In genomic region chr14:89339158-89339557, GRCh38 we compare ENCODE assay signal across 15 cellular contexts.
DNase-seq lines count a peak whose midpoint lies in the region; ATAC-seq and TF ChIP-seq lines count a peak whose summit lies in the region.
"Had no signal": no experiment of that assay in that cellular context is flagged by ENCODE, and none has a peak within 500 bp of the region (broad histone marks: within the 10 kb centered on the region; RNA-seq: fewer than 3 reads in every experiment).

No MANE protein-coding gene starts in this region.

- H3K4me1 ChIP-seq in BLaER1 treated with 17β-estradiol and CSF1 and Interleukin-3, amounts not matched to agents 10 nM and 100 nM = peaks cover 29 to 46% (median 38%) of the 10 kb centered on the region in 10 experiments
- H3K4me1 ChIP-seq in adrenal gland (replicated peaks in 1 of 2) = peaks cover 42 to 67% of the 10 kb centered on the region in 2 donors
- H3K4me1 ChIP-seq in liver (ENCODE audit: control insufficient read depth in 4 of 4, insufficient read depth in 4 of 4, low read length in 3 of 4) = peaks cover 7 to 32% (median 20%) of the 10 kb centered on the region in 4 donors
- peaks cover 61% of the 10 kb centered on the region for H3K4me1 ChIP-seq in smooth muscle cell (ENCODE audit: low read depth)

- no peak for TF ChIP-seq RAD21 in liver (IDR thresholded peaks at IDR 0.05)

- H3K27ac ChIP-seq in BLaER1 treated with 17β-estradiol and CSF1 and Interleukin-3, amounts not matched to agents 10 nM and 100 nM = peak overlapping the region in 10 of 11 experiments; percentile 40 to 83 (median 74); a peak in 20 of 22 replicates
- H3K27ac ChIP-seq in adrenal gland (peak overlapping the region in 4 of 5 donors; percentile 59 to 79 (median 72)), liver (ENCODE audit: low read depth in 1 of 2, low read length in 2 of 2) (peak overlapping the region; percentile 13 to 37), smooth muscle cell (ENCODE audit: low read depth) (peak overlapping the region; percentile 70)
- H3K27ac ChIP-seq: SK-N-MC had no signal

- DNase-seq in adrenal gland (no peak), smooth muscle cell (lab: John Stamatoyannopoulos, UW; ENCODE audit: unreplicated experiment) (no peak), DMS53 (lab: John Stamatoyannopoulos, UW) (no peak), cerebellar cortex (ENCODE audit: low spot score) (no peak)
- DNase-seq: body of pancreas; Calu3; effector memory CD4-positive, alpha-beta T cell; foreskin fibroblast; NCI-H1092 treated with DMSO at 0.1 percent for 48 hours; stimulated activated CD4-positive, alpha-beta T cell treated with anti-CD3 and anti-CD28 coated beads, Interleukin-1b, Interleukin-23, amount 100 ng/mL, for 48 hours had no signal

- intact Hi-C loops in adrenal gland (cut with DNase I) = no loop called here

- H3K9me3 ChIP-seq in BLaER1 treated with 17β-estradiol and CSF1 and Interleukin-3, amounts not matched to agents 10 nM and 100 nM (replicated peaks in 1 of 11) = no peaks in the 10 kb centered on the region; a peak in 1 of 22 replicates
- H3K9me3 ChIP-seq in adrenal gland (replicated peaks in 1 of 3) = no peaks in the 10 kb centered on the region
- H3K9me3 ChIP-seq in liver (ENCODE audit: control insufficient read depth in 4 of 4, low read length in 3 of 4) = no peaks in the 10 kb centered on the region
- H3K9me3 ChIP-seq in smooth muscle cell (replicated peaks; ENCODE audit: low read depth) = no peaks in the 10 kb centered on the region
- H3K9me3 ChIP-seq: body of pancreas had no signal

- 76 to 97% (median 88%) methylated on average over 5 to 9 of the region's 9 CpGs for WGBS in adrenal gland, 4 donors
- 83% methylated on average over 9 of the region's 9 CpGs for WGBS in liver
- 81% methylated on average over 9 of the region's 9 CpGs for WGBS in smooth muscle cell (ENCODE audit: low lambda C conversion rate)

- H3K36me3 ChIP-seq in BLaER1 treated with 17β-estradiol and CSF1 and Interleukin-3, amounts not matched to agents 10 nM and 100 nM = peaks cover 0 to 30% (median 4%) of the 10 kb centered on the region in 11 experiments; a peak in 11 of 22 replicates
- H3K36me3 ChIP-seq in adrenal gland (replicated peaks in 1 of 2) = no peaks in the 10 kb centered on the region
- no peaks in the 10 kb centered on the region for H3K36me3 ChIP-seq in liver (ENCODE audit: control insufficient read depth in 4 of 4, insufficient read depth in 3 of 4, low read depth in 1 of 4, low read length in 3 of 4)
- no peaks in the 10 kb centered on the region for H3K36me3 ChIP-seq in smooth muscle cell (ENCODE audit: low read depth)

- peaks cover 0 to 58% (median 0%) of the 10 kb centered on the region in 11 experiments; a peak in 4 of 22 replicates for H4K20me1 ChIP-seq in BLaER1 treated with 17β-estradiol and CSF1 and Interleukin-3, amounts not matched to agents 10 nM and 100 nM
- peaks cover 4% of the 10 kb centered on the region for H4K20me1 ChIP-seq in smooth muscle cell (ENCODE audit: low read depth)

- no peak for ATAC-seq in HG03520 (IDR thresholded peaks at IDR 0.05; ENCODE audit: unreplicated experiment)
- ATAC-seq in activated CD4-positive, CD25-positive, alpha-beta regulatory T cell treated with anti-CD3 and anti-CD28 coated beads, Interleukin-2, amount 50 U/mL, for 24 hours = no peak
- ATAC-seq: body of pancreas had no signal

- H3F3A ChIP-seq in smooth muscle cell (ENCODE audit: low read depth) = peaks cover 16% of the 10 kb centered on the region

- TF ChIP-seq POLR2A in adrenal gland (IDR thresholded peaks at IDR 0.05) = no peak

- H3K27me3 ChIP-seq in BLaER1 treated with 17β-estradiol and CSF1 and Interleukin-3, amounts not matched to agents 10 nM and 100 nM = no peaks in the 10 kb centered on the region
- no peaks in the 10 kb centered on the region for H3K27me3 ChIP-seq in adrenal gland
- H3K27me3 ChIP-seq in liver (ENCODE audit: control insufficient read depth in 4 of 4, insufficient read depth in 4 of 4, low read length in 3 of 4) = no peaks in the 10 kb centered on the region
- no peaks in the 10 kb centered on the region for H3K27me3 ChIP-seq in smooth muscle cell (ENCODE audit: low read depth)
- H3K27me3 ChIP-seq: body of pancreas had no signal

- H3K4me2 ChIP-seq in BLaER1 treated with 17β-estradiol and CSF1 and Interleukin-3, amounts not matched to agents 10 nM and 100 nM = peak overlapping the region; percentile 78 to 97 (median 92)
- H3K4me2 ChIP-seq in smooth muscle cell = peak overlapping the region; percentile 75

- 0 out of 20 replicates have a peak overlapping the region, but pooled peaks of 4 of the 10 experiments have one; percentile 19 to 56 (median 36) for H3K4me3 ChIP-seq in BLaER1 treated with 17β-estradiol and CSF1 and Interleukin-3, amounts not matched to agents 10 nM and 100 nM
- H3K4me3 ChIP-seq in adrenal gland (no peak overlapping the region), liver (ENCODE audit: low read depth in 1 of 3, low read length in 3 of 3) (no peak overlapping the region), smooth muscle cell (no peak overlapping the region)
- H3K4me3 ChIP-seq: body of pancreas, SK-N-MC had no signal

- H3K9ac ChIP-seq in BLaER1 treated with 17β-estradiol and CSF1 and Interleukin-3, amounts not matched to agents 10 nM and 100 nM = peak overlapping the region; percentile 57 to 77 (median 68); a peak in 21 of 22 replicates
- H3K9ac ChIP-seq in liver (ENCODE audit: low read depth in 1 of 2, low read length in 2 of 2) (no peak overlapping the region), smooth muscle cell (ENCODE audit: low read depth) (no peak overlapping the region)

- H3K79me2 ChIP-seq in smooth muscle cell (ENCODE audit: low read depth) = peaks cover 7% of the 10 kb centered on the region

- TF ChIP-seq CTCF in adrenal gland (IDR thresholded peaks at IDR 0.05) (no peak), liver (IDR thresholded peaks at IDR 0.05; ENCODE audit: low read depth, low read length, missing input control) (no peak), smooth muscle cell (IDR thresholded peaks at IDR 0.05; ENCODE audit: borderline replicate concordance, insufficient read depth, poor library complexity, severe bottlenecking) (no peak)

- H2AFZ ChIP-seq in smooth muscle cell (ENCODE audit: low read depth) = no peak overlapping the region

TF ChIP-seq in liver, 16 proteins besides CTCF, POLR2A, EP300 and RAD21:
- TF ChIP-seq JUND (IDR thresholded peaks at IDR 0.05) = no peak
- no peak for TF ChIP-seq GABPA (IDR thresholded peaks at IDR 0.05 in 1 of 2, conservative IDR thresholded peaks at IDR 0.05 in 1 of 2)
- TF ChIP-seq HNF4G (IDR thresholded peaks at IDR 0.05) = no peak
- TF ChIP-seq FOXA2 (IDR thresholded peaks at IDR 0.05) = no peak
- no peak for TF ChIP-seq ATF3 (IDR thresholded peaks at IDR 0.05)

Comparison
In these comparisons a context has a peak if more than half of its experiments do, and no peak if none do; other contexts are left out.
1. H3K9ac ChIP-seq: peak in BLaER1 treated with 17β-estradiol and CSF1 and Interleukin-3, amounts not matched to agents 10 nM and 100 nM (11 of 11); none in liver (0 of 2) and smooth muscle cell (single experiment).
2. Peak in every context shown above with its lines, with median percentiles within 50 percentile points of each other: H3K27ac ChIP-seq.